In the genomic region with DNA sequence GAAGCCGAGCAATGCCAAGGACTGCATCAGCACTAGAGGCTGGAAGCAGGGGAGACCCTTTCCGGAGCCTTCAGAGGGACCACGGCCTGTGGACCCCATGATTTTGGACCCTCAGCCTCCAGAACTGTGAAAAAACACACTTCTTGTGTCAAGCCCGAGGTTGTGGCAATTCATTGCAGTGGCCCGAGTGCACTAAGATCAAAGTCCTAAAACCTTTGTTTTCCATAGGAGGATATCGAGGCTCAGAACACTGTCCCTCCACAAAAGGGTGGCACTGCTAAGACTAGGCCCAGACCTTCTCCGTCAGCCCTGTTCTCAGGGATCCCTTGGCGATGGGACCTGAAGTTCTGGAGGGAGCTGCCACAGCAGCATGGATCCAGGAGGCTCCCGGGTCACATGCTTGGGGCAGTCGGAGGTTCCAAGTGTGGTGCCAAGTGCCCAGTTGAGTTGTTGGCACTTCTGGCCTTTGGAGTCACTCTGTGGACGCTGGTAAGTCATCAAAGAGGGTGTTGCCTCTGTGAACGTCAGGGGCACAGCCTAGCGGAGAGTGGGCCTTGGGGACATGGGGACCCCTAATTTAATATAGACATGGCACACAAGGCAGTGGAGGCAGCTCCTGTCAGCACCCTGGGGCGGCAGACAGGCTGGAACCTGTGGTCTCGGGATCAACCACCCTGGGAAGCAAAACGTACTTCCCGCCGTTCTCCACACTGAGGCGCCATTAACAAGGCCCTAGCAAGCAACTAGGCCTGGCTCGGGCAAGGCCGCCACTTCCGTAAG, we compare ENCODE assay signal across 11 cellular contexts.
DNase-seq lines count a peak whose midpoint lies in the region; TF ChIP-seq lines count a peak whose summit lies in the region.
"Had no signal": no experiment of that assay in that cellular context is flagged by ENCODE, and none has a peak within 500 bp of the region (broad histone marks: within the 10 kb centered on the region; RNA-seq: fewer than 3 reads in every experiment).

No MANE protein-coding gene starts in this region.

- peak; percentile 13 for TF ChIP-seq CTCF in cardiac fibroblast (IDR thresholded peaks at IDR 0.05; ENCODE audit: low read depth, low read length)

- H3K4me1 ChIP-seq in effector memory CD4-positive, alpha-beta T cell (ENCODE audit: control insufficient read depth, insufficient read depth, low read length, poor library complexity, severe bottlenecking) = no peaks in the 10 kb centered on the region

- H3K9me3 ChIP-seq in effector memory CD4-positive, alpha-beta T cell (ENCODE audit: control insufficient read depth, low read length) = no peaks in the 10 kb centered on the region
- H3K9me3 ChIP-seq: MG63, suprapubic skin had no signal

- H3K27me3 ChIP-seq in H7 (ENCODE audit: control insufficient read depth, insufficient read depth, low read length) = no peaks in the 10 kb centered on the region
- no peaks in the 10 kb centered on the region for H3K27me3 ChIP-seq in effector memory CD4-positive, alpha-beta T cell (replicated peaks; ENCODE audit: control insufficient read depth, insufficient read depth, low read length, poor library complexity, severe bottlenecking)
- H3K27me3 ChIP-seq: MG63, suprapubic skin had no signal

- no peaks in the 10 kb centered on the region for H3K36me3 ChIP-seq in H7 (replicated peaks; ENCODE audit: control insufficient read depth, insufficient read depth, low read length)
- no peaks in the 10 kb centered on the region for H3K36me3 ChIP-seq in effector memory CD4-positive, alpha-beta T cell (ENCODE audit: control insufficient read depth, insufficient read depth, low read length)
- H3K36me3 ChIP-seq: MG63, suprapubic skin had no signal

- H3K27ac ChIP-seq in effector memory CD4-positive, alpha-beta T cell (ENCODE audit: insufficient read depth, low read length, poor library complexity, severe bottlenecking) = no peak overlapping the region
- H3K27ac ChIP-seq: suprapubic skin had no signal

- peak; percentile 29 to 41 for DNase-seq in AML-193 (lab: John Stamatoyannopoulos, UW)
- peak; percentile 80 for DNase-seq in H7
- peak in 1 of 2 donors; percentile 29 for DNase-seq in cardiac fibroblast (ENCODE audit: low read depth in 2 of 2)
- peak; percentile 27 to 67 for DNase-seq in lung microvascular endothelial cell (ENCODE audit: low read depth in 2 of 2)
- no peak for DNase-seq in occipital lobe (lab: John Stamatoyannopoulos, UW)
- DNase-seq in NK-92 treated with Interleukin-12 subunit alpha and Interleukin-12 subunit beta, amount 100 ng/mL, for 24 hours (lab: John Stamatoyannopoulos, UW) = no peak
- DNase-seq in effector memory CD4-positive, alpha-beta T cell = no peak
- no peak for DNase-seq in NOMO-1 treated with DMSO at 0.1 percent for 48 hours (lab: John Stamatoyannopoulos, UW; ENCODE audit: unreplicated experiment)
- DNase-seq: kidney glomerular epithelial cell, MG63 had no signal

- H3K4me3 ChIP-seq in H7 (ENCODE audit: insufficient read depth, low read depth, low read length) (no peak overlapping the region), cardiac fibroblast (replicated peaks in 1 of 2; ENCODE audit: low read depth in 2 of 2, low read length in 2 of 2) (no peak overlapping the region)
- no peak overlapping the region for H3K4me3 ChIP-seq in effector memory CD4-positive, alpha-beta T cell (ENCODE audit: insufficient read depth, low read depth, low read length, poor library complexity, severe bottlenecking)
- H3K4me3 ChIP-seq: MG63, suprapubic skin had no signal

Comparison
In these comparisons a context has a peak if more than half of its experiments do, and no peak if none do; other contexts are left out.
1. DNase-seq: peak in AML-193 (2 of 2), H7 (single experiment) and lung microvascular endothelial cell (2 of 2); none in occipital lobe (single experiment), NK-92 treated with Interleukin-12 subunit alpha and Interleukin-12 subunit beta, amount 100 ng/mL, for 24 hours (single experiment), effector memory CD4-positive, alpha-beta T cell (0 of 3) and NOMO-1 treated with DMSO at 0.1 percent for 48 hours (single experiment).